In genomic region chr9:38651400-38652042, GRCh38 we compare ENCODE assay signal across 1 cellular context.
TF ChIP-seq lines count a peak whose summit lies in the region.

No MANE protein-coding gene starts in this region.

TF ChIP-seq in HepG2, 621 proteins besides CTCF, POLR2A, EP300 and RAD21 (continued from another document):
- no peak for TF ChIP-seq ZNF235 (CRISPR knock-in tag; IDR thresholded peaks at IDR 0.05; ENCODE audit: borderline replicate concordance)
- no peak for TF ChIP-seq ZNF883 (CRISPR knock-in tag; IDR thresholded peaks at IDR 0.05; ENCODE audit: not compliant biosample characterization)
- TF ChIP-seq ZBTB7A (CRISPR knock-in tag; IDR thresholded peaks at IDR 0.05), result no peak
- no peak for TF ChIP-seq ZNF644 (CRISPR knock-in tag; IDR thresholded peaks at IDR 0.05; ENCODE audit: low read depth)
- TF ChIP-seq PAF1 (CRISPR knock-in tag; IDR thresholded peaks at IDR 0.05), result no peak
- no peak for TF ChIP-seq CEBPZ (IDR thresholded peaks at IDR 0.05; ENCODE audit: low read length)
- no peak for TF ChIP-seq TRIM24 (CRISPR knock-in tag; IDR thresholded peaks at IDR 0.05)
- TF ChIP-seq MBD4 (IDR thresholded peaks at IDR 0.05; ENCODE audit: borderline replicate concordance, low read length), result no peak
TF ChIP-seq in HepG2: peak in this region for 0.
